Comparison of ENCODE assay signal across 8 cellular contexts in the genomic region with DNA sequence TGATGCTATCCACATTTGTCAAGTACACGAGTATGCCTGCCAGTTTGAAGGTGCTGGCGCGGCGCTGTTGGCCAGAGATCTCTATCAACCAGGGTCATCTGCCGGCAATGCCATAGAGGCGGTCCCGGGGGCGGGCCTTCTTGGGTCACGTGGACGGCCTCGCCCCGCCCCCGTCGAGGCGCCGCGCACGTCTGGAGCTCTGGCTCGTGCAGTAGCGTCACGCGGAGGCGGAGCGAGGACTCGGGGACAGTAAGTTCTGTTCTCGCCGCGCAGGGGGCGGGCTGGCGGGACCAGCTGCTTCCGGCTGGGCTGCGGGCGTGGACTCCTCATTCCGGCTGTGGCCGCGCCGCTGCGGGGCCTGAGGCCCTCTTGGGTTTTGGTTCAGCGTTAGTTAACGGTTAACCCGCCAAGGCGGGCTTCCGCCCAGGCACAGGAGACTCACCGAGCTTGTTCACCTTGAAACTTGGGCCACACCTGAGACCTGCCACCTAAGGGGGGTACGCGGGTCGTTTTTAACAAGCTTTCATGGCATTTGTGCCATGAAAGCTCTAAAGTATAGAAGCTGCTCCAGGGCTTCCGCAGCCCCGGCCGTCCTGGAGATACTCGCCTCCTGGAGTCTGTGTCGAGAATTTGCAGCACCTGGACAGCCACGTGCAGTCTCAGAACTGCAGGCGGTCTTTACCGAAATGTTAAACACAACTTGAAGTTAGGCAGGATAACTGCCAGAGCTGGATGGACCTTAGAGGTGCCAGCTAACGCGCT. TPM values are rescaled to one million over a fixed set of nuclear protein-coding genes. Genes with fewer than 3 reads are reported as not detected.
DNase-seq lines count a peak whose midpoint lies in the region; TF ChIP-seq lines count a peak whose summit lies in the region.

A gene (plus strand): TSS at position 209 of the 762 bp plus-strand sequence. CDS start 5,495 bp downstream, outside the sequence.

- peak within 1 kb of the TSS; percentile 80 for H3K27ac Mint-ChIP-seq in nephron progenitor cell
- peak within 1 kb of the TSS; percentile 88 for H3K27ac Mint-ChIP-seq in stimulated activated naive CD8-positive, alpha-beta T cell treated with anti-CD3 and anti-CD28 coated beads, Interleukin-15, Interleukin-2, amounts not matched to agents 100 ng/mL and 50 ng/mL, for 24 hours

- H3K4me3 Mint-ChIP-seq in nephron progenitor cell = peak within 1 kb of the TSS; percentile 82
- peak within 1 kb of the TSS; percentile 84 for H3K4me3 Mint-ChIP-seq in stimulated activated naive CD8-positive, alpha-beta T cell treated with anti-CD3 and anti-CD28 coated beads, Interleukin-15, Interleukin-2, amounts not matched to agents 100 ng/mL and 50 ng/mL, for 24 hours

- no peaks in the 10 kb centered on the region for H3K9me3 Mint-ChIP-seq in nephron progenitor cell
- H3K9me3 Mint-ChIP-seq in stimulated activated naive CD8-positive, alpha-beta T cell treated with anti-CD3 and anti-CD28 coated beads, Interleukin-15, Interleukin-2, amounts not matched to agents 100 ng/mL and 50 ng/mL, for 24 hours = no peaks in the 10 kb centered on the region

- peak; percentile 98 for DNase-seq in ELR (ENCODE audit: low read depth)
- peak; percentile 87 for DNase-seq in GOT3 (lab: John Stamatoyannopoulos, UW)
- peak; percentile 97 for DNase-seq in LHCN-M2 (ENCODE audit: low read depth)
- peak; percentile 96 to 99 for DNase-seq in SHP77 (lab: John Stamatoyannopoulos, UW)
- peak; percentile 92 for DNase-seq in activated gamma-delta T cell (lab: John Stamatoyannopoulos, UW)
- DNase-seq in fibroblast of the conjunctiva (ENCODE audit: low read depth) = peak; percentile 95
- DNase-seq in nephron progenitor cell = peak; percentile 96

- H3K4me1 Mint-ChIP-seq in nephron progenitor cell = peaks cover 10% of the 10 kb centered on the region
- H3K4me1 Mint-ChIP-seq in stimulated activated naive CD8-positive, alpha-beta T cell treated with anti-CD3 and anti-CD28 coated beads, Interleukin-15, Interleukin-2, amounts not matched to agents 100 ng/mL and 50 ng/mL, for 24 hours (ENCODE audit: low read depth) = peaks cover 41% of the 10 kb centered on the region

- H3K27me3 Mint-ChIP-seq in nephron progenitor cell (ENCODE audit: low read depth, poor library complexity) = no peaks in the 10 kb centered on the region
- H3K27me3 Mint-ChIP-seq in stimulated activated naive CD8-positive, alpha-beta T cell treated with anti-CD3 and anti-CD28 coated beads, Interleukin-15, Interleukin-2, amounts not matched to agents 100 ng/mL and 50 ng/mL, for 24 hours = no peaks in the 10 kb centered on the region

- no peaks in the 10 kb centered on the region for H3K36me3 Mint-ChIP-seq in nephron progenitor cell (ENCODE audit: low read depth)
- peaks cover 1% of the 10 kb centered on the region for H3K36me3 Mint-ChIP-seq in stimulated activated naive CD8-positive, alpha-beta T cell treated with anti-CD3 and anti-CD28 coated beads, Interleukin-15, Interleukin-2, amounts not matched to agents 100 ng/mL and 50 ng/mL, for 24 hours (ENCODE audit: low read depth)

- no peak for TF ChIP-seq CTCF in nephron progenitor cell (IDR thresholded peaks at IDR 0.05)

RNA-seq across cellular contexts. Expression of the gene that starts here (rescaled TPM):
- 1.9 TPM in 2 replicates for total RNA-seq in LHCN-M2 (2014; rRNA removed)
- 1.9 TPM for polyA plus RNA-seq in LHCN-M2 (2012)

Comparison
In these comparisons a context has a peak if more than half of its experiments do, and no peak if none do; other contexts are left out.
1. Peak in every context shown above with its lines: DNase-seq.